Comparison of ENCODE assay signal across 8 cellular contexts in the genomic region with DNA sequence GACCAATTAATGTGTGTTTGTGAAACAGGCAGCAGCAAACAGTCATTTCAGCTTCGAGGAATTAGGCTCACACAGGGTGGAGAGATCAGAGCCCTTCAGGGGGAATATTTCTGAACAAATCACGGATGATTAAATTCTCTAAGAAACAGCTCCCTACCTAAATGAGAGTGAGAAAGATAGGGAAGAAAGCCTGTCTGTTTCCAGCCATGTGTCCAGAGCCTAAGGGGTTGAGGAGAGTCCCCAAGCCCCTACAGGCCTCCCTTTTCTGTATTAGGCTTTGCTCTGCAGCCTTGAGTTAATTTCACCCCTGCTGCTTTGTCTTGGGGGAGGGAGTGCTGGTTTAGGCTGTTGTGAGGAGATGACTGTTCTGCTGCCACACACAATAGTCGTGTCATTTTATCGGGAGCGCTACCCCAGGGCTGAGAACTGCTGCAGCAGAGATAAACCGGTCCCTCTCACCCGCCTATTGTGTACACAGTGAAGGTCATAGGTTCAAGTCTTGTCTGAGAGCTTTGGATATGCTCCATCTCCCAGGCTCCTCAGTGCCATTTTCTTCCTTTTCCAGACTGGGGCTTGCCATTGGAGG. TPM values are rescaled to one million over a fixed set of nuclear protein-coding genes. Genes with fewer than 3 reads are reported as not detected.
A peak's percentile ranks its signal among the peaks of the same experiment; 100 is the strongest.
DNase-seq lines count a peak whose midpoint lies in the region; ATAC-seq lines count a peak whose summit lies in the region.

No MANE protein-coding gene starts in this region.

- no peaks in the 10 kb centered on the region for H3K27me3 ChIP-seq in CD8-positive, alpha-beta memory T cell (ENCODE audit: insufficient read depth, low read length, poor library complexity, severe bottlenecking)
- H3K27me3 ChIP-seq in HUES64 (ENCODE audit: insufficient read depth, low read length) (no peaks in the 10 kb centered on the region), muscle layer of duodenum (ENCODE audit: low read depth, low read length) (no peaks in the 10 kb centered on the region)

- H3K9me3 Mint-ChIP-seq in CD8-positive, alpha-beta memory T cell, result no peaks in the 10 kb centered on the region
- H3K9me3 Mint-ChIP-seq in activated CD4-positive, alpha-beta T cell treated with anti-CD3 and anti-CD28 coated beads, Interleukin-2, amount 10 ng/mL, durations not matched to agents 7 days and 5 days, result no peaks in the 10 kb centered on the region

- H3K36me3 Mint-ChIP-seq in CD8-positive, alpha-beta memory T cell, result peaks cover 0 to 18% (median 4%) of the 10 kb centered on the region in 3 donors
- H3K36me3 Mint-ChIP-seq in activated CD4-positive, alpha-beta T cell treated with anti-CD3 and anti-CD28 coated beads, Interleukin-2, amount 10 ng/mL, durations not matched to agents 7 days and 5 days (ENCODE audit: low read depth), result peaks cover 25% of the 10 kb centered on the region

- H3K9ac ChIP-seq in HUES64 (ENCODE audit: low read depth, low read length), result peak overlapping the region; percentile 80

- H3K4me1 Mint-ChIP-seq in CD8-positive, alpha-beta memory T cell, result peaks cover 54 to 85% (median 63%) of the 10 kb centered on the region in 3 donors
- H3K4me1 Mint-ChIP-seq in activated CD4-positive, alpha-beta T cell treated with anti-CD3 and anti-CD28 coated beads, Interleukin-2, amount 10 ng/mL, durations not matched to agents 7 days and 5 days, result peaks cover 59% of the 10 kb centered on the region

- POLR2A ChIA-PET in CD8-positive, alpha-beta memory T cell (lab: Charles Lee), result interaction anchor here (0.6 to 1.8 kb wide), 4 partner anchors 15 to 190 kb away, joined by 3 to 4 read pairs (median 3); a partner anchor contains a TSS
- POLR2A ChIA-PET in activated CD4-positive, alpha-beta T cell treated with anti-CD3 and anti-CD28 coated beads, Interleukin-2, amount 10 ng/mL, durations not matched to agents 7 days and 5 days (lab: Charles Lee), result no interaction called here

- H3K36me3 ChIP-seq in CD8-positive, alpha-beta memory T cell (ENCODE audit: insufficient read depth, low read length), result no peaks in the 10 kb centered on the region
- 0 out of 2 replicates have a peak, but pooled peaks cover 2% of the 10 kb centered on the region for H3K36me3 ChIP-seq in HUES64 (ENCODE audit: insufficient read depth, low read length)
- H3K36me3 ChIP-seq in muscle layer of duodenum (ENCODE audit: control insufficient read depth in 1 of 2, insufficient read depth in 2 of 2, low read length in 2 of 2), result no peaks in the 10 kb centered on the region

- DNase-seq in CD8-positive, alpha-beta memory T cell, result peak in 2 of 5 donors; percentile 7 to 37
- peak; percentile 21 for DNase-seq in activated CD4-positive, alpha-beta T cell treated with anti-CD3 and anti-CD28 coated beads, Interleukin-2, amount 10 ng/mL, durations not matched to agents 7 days and 5 days
- DNase-seq in epithelial cell of prostate (ENCODE audit: low read depth, low spot score), result no peak
- DNase-seq in superior temporal gyrus (ENCODE audit: extremely low spot score), result peak; percentile 84

- peak overlapping the region; percentile 62 for H3K4me3 ChIP-seq in CD8-positive, alpha-beta memory T cell (ENCODE audit: low read length)
- peak overlapping the region; percentile 82 for H3K4me3 ChIP-seq in HUES64 (ENCODE audit: low read length)
- peak overlapping the region; percentile 45 to 74 for H3K4me3 ChIP-seq in muscle layer of duodenum (ENCODE audit: low read depth in 1 of 2, low read length in 2 of 2)

- no peaks in the 10 kb centered on the region for H3K9me3 ChIP-seq in CD8-positive, alpha-beta memory T cell (ENCODE audit: low read length)
- no peaks in the 10 kb centered on the region for H3K9me3 ChIP-seq in HUES64 (ENCODE audit: insufficient read depth, low read depth, low read length)
- H3K9me3 ChIP-seq in muscle layer of duodenum (ENCODE audit: control insufficient read depth in 1 of 2, low read length in 2 of 2), result no peaks in the 10 kb centered on the region

- no peaks in the 10 kb centered on the region for H3K27me3 Mint-ChIP-seq in CD8-positive, alpha-beta memory T cell
- no peaks in the 10 kb centered on the region for H3K27me3 Mint-ChIP-seq in activated CD4-positive, alpha-beta T cell treated with anti-CD3 and anti-CD28 coated beads, Interleukin-2, amount 10 ng/mL, durations not matched to agents 7 days and 5 days

- 7% methylated on average over 7 of the region's 7 CpGs for WGBS in HUES64

- CTCF ChIA-PET in CD8-positive, alpha-beta memory T cell (lab: Charles Lee), result interaction anchor here (1.0 to 1.8 kb wide), 3 partner anchors 10 to 34 kb away, joined by 3 to 4 read pairs (median 3); no protein-coding TSS in a partner anchor
- CTCF ChIA-PET in activated CD4-positive, alpha-beta T cell treated with anti-CD3 and anti-CD28 coated beads, Interleukin-2, amount 10 ng/mL, durations not matched to agents 7 days and 5 days (lab: Charles Lee), result interaction anchor here (0.5 to 1.0 kb wide), 3 partner anchors 31 to 376 kb away, joined by 3 to 4 read pairs (median 3); no protein-coding TSS in a partner anchor

- peaks cover 69% of the 10 kb centered on the region for H3K4me1 ChIP-seq in CD8-positive, alpha-beta memory T cell (ENCODE audit: insufficient read depth, low read length)
- peaks cover 40% of the 10 kb centered on the region for H3K4me1 ChIP-seq in HUES64 (ENCODE audit: insufficient read depth, low read length)
- peaks cover 22 to 56% of the 10 kb centered on the region in 2 donors for H3K4me1 ChIP-seq in muscle layer of duodenum (ENCODE audit: control insufficient read depth in 1 of 2, insufficient read depth in 2 of 2, low read length in 2 of 2)

- H3K27ac ChIP-seq in CD8-positive, alpha-beta memory T cell (ENCODE audit: low read depth, low read length), result peak overlapping the region; percentile 49
- H3K27ac ChIP-seq in HUES64 (ENCODE audit: low read depth, low read length) (peak overlapping the region; percentile 51), epithelial cell of prostate (peak overlapping the region; percentile 68), muscle layer of duodenum (ENCODE audit: low read length) (peak overlapping the region; percentile 70)

- ATAC-seq in GM21619 (IDR thresholded peaks at IDR 0.05; ENCODE audit: unreplicated experiment) (no peak), HG03095 (IDR thresholded peaks at IDR 0.05; ENCODE audit: unreplicated experiment) (no peak)

- H3K4me3 Mint-ChIP-seq in CD8-positive, alpha-beta memory T cell, result peak overlapping the region; percentile 84 to 97 (median 93)
- peak overlapping the region; percentile 78 for H3K4me3 Mint-ChIP-seq in activated CD4-positive, alpha-beta T cell treated with anti-CD3 and anti-CD28 coated beads, Interleukin-2, amount 10 ng/mL, durations not matched to agents 7 days and 5 days

- H3K27ac Mint-ChIP-seq in CD8-positive, alpha-beta memory T cell, result peak overlapping the region; percentile 78 to 95 (median 88)
- peak overlapping the region; percentile 86 for H3K27ac Mint-ChIP-seq in activated CD4-positive, alpha-beta T cell treated with anti-CD3 and anti-CD28 coated beads, Interleukin-2, amount 10 ng/mL, durations not matched to agents 7 days and 5 days

RNA-seq across cellular contexts. Expression of a gene that starts 1.3 kb away (rescaled TPM):
- total RNA-seq in CD8-positive, alpha-beta memory T cell, result 10 to 100 TPM; 38.0 to 38.9 TPM
- 10.7 TPM for polyA plus RNA-seq in CD8-positive, alpha-beta memory T cell
- polyA plus RNA-seq in HUES64 (2013, experiment 1 of 2), result 22.7 TPM
- 24.2 TPM for polyA plus RNA-seq in HUES64 (2013, experiment 2 of 2)
- total RNA-seq in activated CD4-positive, alpha-beta T cell treated with anti-CD3 and anti-CD28 coated beads, Interleukin-2, amount 10 ng/mL, durations not matched to agents 7 days and 5 days, result 10 to 100 TPM; 38.9 to 42.1 TPM
